Comparison of ENCODE assay signal across 30 cellular contexts in the genomic region with DNA sequence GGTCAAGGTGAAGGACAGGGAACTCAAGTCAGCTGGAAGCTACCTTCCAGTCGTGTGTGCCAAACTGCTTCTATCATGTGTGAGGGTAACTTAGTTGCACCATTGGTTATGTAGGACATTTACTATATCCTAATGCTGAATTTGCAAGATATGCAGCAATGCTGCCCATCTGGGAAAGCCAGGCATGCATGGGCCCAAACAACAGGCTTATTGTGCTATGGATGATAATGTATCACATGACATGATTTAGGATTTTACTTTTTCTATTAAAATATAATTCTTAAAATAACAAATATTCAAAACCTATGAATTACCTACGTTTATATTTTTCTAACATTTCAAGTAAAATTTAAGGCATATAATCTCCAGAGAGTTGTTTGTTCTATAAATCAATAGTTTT. TPM values are rescaled to one million over a fixed set of nuclear protein-coding genes. Genes with fewer than 3 reads are reported as not detected.
"Had no signal": no experiment of that assay in that cellular context is flagged by ENCODE, and none has a peak within 500 bp of the region (broad histone marks: within the 10 kb centered on the region; RNA-seq: fewer than 3 reads in every experiment).

No MANE protein-coding gene starts in this region.

- H3K27me3 ChIP-seq: heart left ventricle, pancreas, upper lobe of right lung had no signal

- H3K36me3 Mint-ChIP-seq: activated naive CD8-positive, alpha-beta T cell treated with anti-CD3 and anti-CD28 coated beads for 36 hours; naive B cell; stimulated activated memory B cell treated with anti-CD40 and anti-IgM and Interleukin-4, amounts not matched to agents 10 μg/mL and 1 μg/mL and 100 μg/mL, for 72 hours had no signal

- H3K4me3 Mint-ChIP-seq: activated naive CD4-positive, alpha-beta T cell treated with anti-CD3 and anti-CD28 coated beads for 36 hours; activated naive CD8-positive, alpha-beta T cell treated with anti-CD3 and anti-CD28 coated beads for 36 hours; activated T-helper 1 cell treated with anti-CD3 and anti-CD28 coated beads, Interleukin-12 subunit alpha, Interleukin-12 subunit beta, Interleukin-2, Interleukin-4 antibody, amounts not matched to agents 30 ng/mL and 10 ng/mL and 1 ng/mL, durations not matched to agents 14 hours and 24 hours and 36 hours; naive B cell; nephron progenitor cell; stimulated activated memory B cell treated with anti-CD40 and anti-IgM and Interleukin-4, amounts not matched to agents 10 μg/mL and 1 μg/mL and 100 μg/mL, for 72 hours; stimulated activated naive CD8-positive, alpha-beta T cell treated with anti-CD3 and anti-CD28 coated beads, Interleukin-15, amount 100 ng/mL, for 72 hours; T-helper 17 cell had no signal

- H3K9me3 ChIP-seq: heart left ventricle, left ventricle myocardium inferior, pancreas, prostate gland, upper lobe of right lung had no signal

- H3K9me3 Mint-ChIP-seq: activated naive CD4-positive, alpha-beta T cell treated with anti-CD3 and anti-CD28 coated beads for 36 hours; activated naive CD8-positive, alpha-beta T cell treated with anti-CD3 and anti-CD28 coated beads for 36 hours; activated T-helper 1 cell treated with anti-CD3 and anti-CD28 coated beads, Interleukin-12 subunit alpha, Interleukin-12 subunit beta, Interleukin-2, Interleukin-4 antibody, amounts not matched to agents 30 ng/mL and 10 ng/mL and 1 ng/mL, durations not matched to agents 14 hours and 24 hours and 36 hours; naive B cell; nephron progenitor cell; stimulated activated memory B cell treated with anti-CD40 and anti-IgM and Interleukin-4, amounts not matched to agents 10 μg/mL and 1 μg/mL and 100 μg/mL, for 72 hours; stimulated activated naive CD8-positive, alpha-beta T cell treated with anti-CD3 and anti-CD28 coated beads, Interleukin-15, amount 100 ng/mL, for 72 hours had no signal

- H3K27ac Mint-ChIP-seq: activated naive CD4-positive, alpha-beta T cell treated with anti-CD3 and anti-CD28 coated beads for 36 hours; activated naive CD8-positive, alpha-beta T cell treated with anti-CD3 and anti-CD28 coated beads for 36 hours; activated T-helper 1 cell treated with anti-CD3 and anti-CD28 coated beads, Interleukin-12 subunit alpha, Interleukin-12 subunit beta, Interleukin-2, Interleukin-4 antibody, amounts not matched to agents 30 ng/mL and 10 ng/mL and 1 ng/mL, durations not matched to agents 14 hours and 24 hours and 36 hours; naive B cell; nephron progenitor cell; stimulated activated memory B cell treated with anti-CD40 and anti-IgM and Interleukin-4, amounts not matched to agents 10 μg/mL and 1 μg/mL and 100 μg/mL, for 72 hours; stimulated activated naive CD8-positive, alpha-beta T cell treated with anti-CD3 and anti-CD28 coated beads, Interleukin-15, amount 100 ng/mL, for 72 hours; T-helper 17 cell had no signal

- H3K4me3 ChIP-seq: heart left ventricle, left ventricle myocardium inferior, lung, pancreas, prostate gland, skin epidermis, upper lobe of right lung had no signal

- H3K27ac ChIP-seq: heart left ventricle, left ventricle myocardium inferior, pancreas, prostate gland, skin epidermis, upper lobe of right lung, WERI-Rb-1 had no signal

- H3K36me3 ChIP-seq: heart left ventricle, left ventricle myocardium inferior, pancreas, prostate gland, upper lobe of right lung, WERI-Rb-1 had no signal

- FAIRE-seq: pancreas had no signal

- DNase-seq: activated CD4-positive, alpha-beta T cell treated with anti-CD3 and anti-CD28 coated beads for 48 hours; activated CD4-positive, alpha-beta T cell treated with anti-CD3 and anti-CD28 coated beads, Interleukin-2, amount 50 U/mL, for 48 hours; activated CD8-positive, alpha-beta memory T cell treated with anti-CD3 and anti-CD28 coated beads for 24 hours; activated CD8-positive, alpha-beta memory T cell treated with anti-CD3 and anti-CD28 coated beads, Interleukin-2, amount 50 U/mL, for 4 hours; activated effector memory CD4-positive, alpha-beta T cell treated with anti-CD3 and anti-CD28 coated beads, Interleukin-2, amount 50 U/mL, for 16 hours; activated naive CD8-positive, alpha-beta T cell treated with anti-CD3 and anti-CD28 coated beads for 36 hours; activated T-cell treated with anti-CD3 and anti-CD28 coated beads, Interleukin-2, amount 50 U/mL, for 1 hour; caudate nucleus; heart left ventricle; left ventricle myocardium inferior; naive B cell; nephron progenitor cell; pancreas; retina; stimulated activated CD4-positive, alpha-beta T cell treated with anti-CD3 and anti-CD28 coated beads, Interleukin-4, amount 100 ng/mL, for 4 hours; stimulated activated CD8-positive, alpha-beta memory T cell treated with anti-CD3 and anti-CD28 coated beads, Interleukin-4, amount 100 ng/mL, for 48 hours; substantia nigra; T-helper 17 cell; upper lobe of right lung; WERI-Rb-1 had no signal

- ATAC-seq: heart left ventricle, sciatic nerve, T-helper 17 cell had no signal

- H3K4me1 ChIP-seq: heart left ventricle, left ventricle myocardium inferior, pancreas, prostate gland, upper lobe of right lung had no signal

RNA-seq across cellular contexts. Expression of a gene that starts 56.8 kb away (rescaled TPM):
- total RNA-seq: activated naive CD4-positive, alpha-beta T cell treated with anti-CD3 and anti-CD28 coated beads for 36 hours; activated naive CD8-positive, alpha-beta T cell treated with anti-CD3 and anti-CD28 coated beads for 36 hours; activated T-helper 1 cell treated with anti-CD3 and anti-CD28 coated beads, Interleukin-12 subunit alpha, Interleukin-12 subunit beta, Interleukin-2, Interleukin-4 antibody, amounts not matched to agents 30 ng/mL and 10 ng/mL and 1 ng/mL, durations not matched to agents 14 hours and 24 hours and 36 hours; chondrocyte; endothelial cell of umbilical vein; heart left ventricle; left ventricle myocardium inferior; sciatic nerve; T-helper 17 cell; upper lobe of right lung had no signal
- polyA plus RNA-seq: endothelial cell of umbilical vein had no signal
